10 cellular contexts compared by ENCODE assay signal in the genomic region with DNA sequence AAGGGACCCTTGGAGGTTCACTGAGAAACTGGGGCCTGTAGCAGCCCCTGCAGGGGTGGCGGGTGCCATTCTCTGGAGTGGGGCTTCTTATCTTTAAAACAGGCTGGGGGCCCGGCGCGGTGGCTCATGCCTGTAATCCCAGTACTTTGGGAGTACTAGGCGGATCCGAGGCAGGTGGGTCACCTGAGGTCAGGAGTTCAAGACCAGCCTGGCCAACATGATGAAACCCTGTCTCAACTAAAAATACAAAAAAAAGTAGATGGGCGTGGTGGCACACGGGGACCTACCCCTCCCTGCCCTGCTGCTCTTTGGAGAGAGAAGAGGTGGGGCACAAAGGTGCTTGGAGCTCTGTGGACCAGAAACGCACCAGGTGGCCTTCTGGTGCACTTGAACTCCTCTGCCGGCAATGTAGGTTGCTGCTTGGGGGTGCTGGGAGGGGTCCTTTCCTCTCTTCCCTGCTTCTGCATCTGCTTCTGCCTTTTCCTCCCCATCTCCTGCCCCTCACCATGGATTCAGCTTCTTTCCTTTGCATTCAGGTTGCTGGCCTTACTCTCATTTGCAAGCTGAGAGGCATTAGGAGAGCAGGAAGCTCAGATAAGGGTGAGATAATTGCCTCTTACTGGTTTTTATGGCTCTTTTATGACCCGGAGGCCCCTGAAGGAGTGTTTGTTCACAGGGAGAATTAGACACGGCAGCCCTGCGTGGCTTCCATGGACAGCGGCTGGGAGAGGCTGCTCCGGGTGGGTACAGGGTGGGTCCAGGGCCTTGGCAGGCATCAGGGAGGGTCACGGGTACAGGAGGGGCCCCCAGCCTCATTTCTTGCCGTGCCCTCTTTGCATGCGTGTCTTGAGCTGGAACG. TPM values are rescaled to one million over a fixed set of nuclear protein-coding genes. Genes with fewer than 3 reads are reported as not detected.
DNase-seq lines count a peak whose midpoint lies in the region; ATAC-seq lines count a peak whose summit lies in the region.
"Had no signal": no experiment of that assay in that cellular context is flagged by ENCODE, and none has a peak within 500 bp of the region (broad histone marks: within the 10 kb centered on the region; RNA-seq: fewer than 3 reads in every experiment).

No MANE protein-coding gene starts in this region.

- no peak overlapping the region for H3K18ac ChIP-seq in mesendoderm (ENCODE audit: low read length)

- H3K4ac ChIP-seq in mesendoderm (ENCODE audit: low read depth, low read length) = no peak overlapping the region

- H3K4me1 ChIP-seq in mesendoderm (ENCODE audit: control insufficient read depth, low read depth, low read length) = peaks cover 8% of the 10 kb centered on the region

- no peak overlapping the region for H4K5ac ChIP-seq in mesendoderm (ENCODE audit: low read length)

- H2BK5ac ChIP-seq in mesendoderm (ENCODE audit: low read length) = no peak overlapping the region

- H3K27ac ChIP-seq in mesendoderm (ENCODE audit: low read depth, low read length) = peak overlapping the region; percentile 7

- no peaks in the 10 kb centered on the region for H3K27me3 ChIP-seq in mesendoderm (ENCODE audit: insufficient read depth, low read length, poor library complexity)

- WGBS in mesendoderm (ENCODE audit: extremely low coverage, insufficient coverage, low lambda C conversion rate) = no CpG with 5 or more reads among the region's 19 CpGs

- no peak overlapping the region for H4K8ac ChIP-seq in mesendoderm (ENCODE audit: low read depth, low read length)

- H2AK5ac ChIP-seq in mesendoderm (ENCODE audit: low read length) = no peak overlapping the region

- H3K79me2 ChIP-seq in mesendoderm (ENCODE audit: control insufficient read depth, insufficient read depth, low read length) = no peaks in the 10 kb centered on the region

- peaks cover 7% of the 10 kb centered on the region for H3K79me1 ChIP-seq in mesendoderm (ENCODE audit: low read length)

- DNase-seq in DMS53 (lab: John Stamatoyannopoulos, UW) (peak; percentile 80), NCI-H2029 (lab: John Stamatoyannopoulos, UW) (peak; percentile 88), SHP77 treated with DMSO at 0.1 percent for 48 hours (lab: John Stamatoyannopoulos, UW) (peak; percentile 49), mesendoderm (peak; percentile 70), D341Med (ENCODE audit: low spot score) (no peak), hypothalamus (lab: John Stamatoyannopoulos, UW) (no peak)
- DNase-seq: activated CD4-positive, alpha-beta T cell treated with anti-CD3 and anti-CD28 coated beads, Interleukin-2, amount 50 U/mL, for 4 hours; NCI-H2081 treated with DMSO at 0.1 percent for 48 hours had no signal

- H2BK15ac ChIP-seq in mesendoderm (replicated peaks; ENCODE audit: low read depth) = no peak overlapping the region

- H3K56ac ChIP-seq in mesendoderm (ENCODE audit: low read length) = peak overlapping the region; percentile 62

- ATAC-seq in GM21447 (IDR thresholded peaks at IDR 0.05; ENCODE audit: unreplicated experiment) = no peak
- ATAC-seq in GM21367 (IDR thresholded peaks at IDR 0.05; ENCODE audit: unreplicated experiment) = no peak

- no peak overlapping the region for H3K9ac ChIP-seq in mesendoderm (ENCODE audit: low read length)

- H3K4me3 ChIP-seq in mesendoderm (ENCODE audit: low read length) = no peak overlapping the region

- H3K36me3 ChIP-seq in mesendoderm (ENCODE audit: control insufficient read depth, insufficient read depth, low read length) = no peaks in the 10 kb centered on the region

- H2BK120ac ChIP-seq in mesendoderm (ENCODE audit: low read depth, low read length) = no peak overlapping the region

- no peak overlapping the region for H3K23ac ChIP-seq in mesendoderm (ENCODE audit: low read length)

- H3K4me2 ChIP-seq in mesendoderm (ENCODE audit: low read length) = no peak overlapping the region

RNA-seq across cellular contexts. Expression of a gene that starts 57.4 kb away (rescaled TPM):
- 7.9 TPM for polyA plus RNA-seq in mesendoderm (2013, experiment 1 of 2)
- polyA plus RNA-seq in mesendoderm (2013, experiment 2 of 2) = 7.7 TPM

Comparison
In these comparisons a context has a peak if more than half of its experiments do, and no peak if none do; other contexts are left out.
1. DNase-seq: peak in DMS53 (single experiment), NCI-H2029 (single experiment), SHP77 treated with DMSO at 0.1 percent for 48 hours (single experiment) and mesendoderm (single experiment); none in D341Med (single experiment) and hypothalamus (0 of 51).